Comparison of ENCODE assay signal across 12 cellular contexts in genomic region chr6:111462770-111463391, GRCh38. TPM values are rescaled to one million over a fixed set of nuclear protein-coding genes. Genes with fewer than 3 reads are reported as not detected.
DNase-seq lines count a peak whose midpoint lies in the region; ATAC-seq, FAIRE-seq and TF ChIP-seq lines count a peak whose summit lies in the region.
"Had no signal": no experiment of that assay in that cellular context is flagged by ENCODE, and none has a peak within 500 bp of the region (broad histone marks: within the 10 kb centered on the region; RNA-seq: fewer than 3 reads in every experiment).

No MANE protein-coding gene starts in this region.

- no peaks in the 10 kb centered on the region for H3K4me1 Mint-ChIP-seq in endodermal cell
- peaks cover 17% of the 10 kb centered on the region for H3K4me1 Mint-ChIP-seq in memory B cell
- H3K4me1 Mint-ChIP-seq in activated T-cell treated with anti-CD3 and anti-CD28 coated beads, Interleukin-2, amount 50 U/mL, for 72 hours (ENCODE audit: low read depth): peaks cover 23% of the 10 kb centered on the region

- no peak overlapping the region for H3K4me3 Mint-ChIP-seq in endodermal cell
- H3K4me3 Mint-ChIP-seq in memory B cell: no peak overlapping the region
- no peak overlapping the region for H3K4me3 Mint-ChIP-seq in activated T-cell treated with anti-CD3 and anti-CD28 coated beads, Interleukin-2, amount 50 U/mL, for 72 hours
- H3K4me3 Mint-ChIP-seq: activated naive CD4-positive, alpha-beta T cell treated with anti-CD3 and anti-CD28 coated beads for 36 hours had no signal

- H3K27ac Mint-ChIP-seq in endodermal cell (no peak overlapping the region), memory B cell (peak overlapping the region; percentile 48)
- H3K27ac Mint-ChIP-seq in activated T-cell treated with anti-CD3 and anti-CD28 coated beads, Interleukin-2, amount 50 U/mL, for 72 hours: no peak overlapping the region
- H3K27ac Mint-ChIP-seq: activated naive CD4-positive, alpha-beta T cell treated with anti-CD3 and anti-CD28 coated beads for 36 hours had no signal

- DNase-seq in AML-193 (lab: John Stamatoyannopoulos, UW) (peak; percentile 29 to 34), NB4 (ENCODE audit: low read depth) (peak; percentile 63), endodermal cell (no peak), memory B cell (ENCODE audit: low spot score in 2 of 2) (no peak), GM12891 (ENCODE audit: insufficient read length, low spot score) (no peak), RCC 7860 (ENCODE audit: low spot score) (no peak)
- DNase-seq in activated T-cell treated with anti-CD3 and anti-CD28 coated beads, Interleukin-2, amount 50 U/mL, for 72 hours: no peak
- DNase-seq: activated naive CD4-positive, alpha-beta T cell treated with anti-CD3 and anti-CD28 coated beads for 36 hours; stimulated activated CD4-positive, alpha-beta T cell treated with anti-CD3 and anti-CD28 coated beads, Interleukin-4, amount 100 ng/mL, for 1 hour; T1000 had no signal

- H3K9me3 ChIP-seq in endodermal cell (ENCODE audit: control insufficient read depth, low read length): peaks cover 19% of the 10 kb centered on the region

- peaks cover 24% of the 10 kb centered on the region for H3K36me3 Mint-ChIP-seq in endodermal cell (ENCODE audit: low read depth)
- peaks cover 24% of the 10 kb centered on the region for H3K36me3 Mint-ChIP-seq in memory B cell
- H3K36me3 Mint-ChIP-seq in activated T-cell treated with anti-CD3 and anti-CD28 coated beads, Interleukin-2, amount 50 U/mL, for 72 hours (ENCODE audit: insufficient read depth in 2 of 2): peaks cover 22 to 23% of the 10 kb centered on the region in 2 donors

- 84 to 93% methylated on average over 4 to 7 of the region's 7 CpGs for WGBS in endodermal cell (ENCODE audit: insufficient coverage in 1 of 2, insufficient read length in 1 of 2), 2 experiments

- H3K27ac ChIP-seq in endodermal cell (ENCODE audit: low read depth, low read length): no peak overlapping the region
- H3K27ac ChIP-seq: BLaER1 had no signal

- no peak overlapping the region for H3K9ac ChIP-seq in endodermal cell (ENCODE audit: extremely low read depth, low read length, poor library complexity, severe bottlenecking)
- H3K9ac ChIP-seq: BLaER1 had no signal

- H3K4me3 ChIP-seq in NB4 (ENCODE audit: low read depth, low read length) (no peak overlapping the region), endodermal cell (ENCODE audit: low read length) (no peak overlapping the region)
- H3K4me3 ChIP-seq: BLaER1 had no signal

- H3K9me3 Mint-ChIP-seq in endodermal cell: peaks cover 22% of the 10 kb centered on the region
- peaks cover 7% of the 10 kb centered on the region for H3K9me3 Mint-ChIP-seq in memory B cell
- H3K9me3 Mint-ChIP-seq in activated T-cell treated with anti-CD3 and anti-CD28 coated beads, Interleukin-2, amount 50 U/mL, for 72 hours: peaks cover 12 to 19% of the 10 kb centered on the region in 2 donors

- TF ChIP-seq POLR2A in NB4 (IDR thresholded peaks at IDR 0.05; ENCODE audit: extremely low read depth, insufficient read length) (no peak), GM12891 (IDR thresholded peaks at IDR 0.05; ENCODE audit: low read depth, low read length) (no peak)

- ATAC-seq in memory B cell (ENCODE audit: low read depth) (no peak), HG03354 (IDR thresholded peaks at IDR 0.05; ENCODE audit: poor library complexity, severe bottlenecking, unreplicated experiment) (no peak)
- no peak for ATAC-seq in activated T-cell treated with anti-CD3 and anti-CD28 coated beads, Interleukin-2, amount 50 U/mL, for 72 hours (replicated peaks in 1 of 2)

- H3K27me3 ChIP-seq in endodermal cell (ENCODE audit: control insufficient read depth, insufficient read depth, low read length, poor library complexity, severe bottlenecking): no peaks in the 10 kb centered on the region
- H3K27me3 ChIP-seq: BLaER1 had no signal

- H3K27me3 Mint-ChIP-seq in endodermal cell (ENCODE audit: insufficient read depth) (no peaks in the 10 kb centered on the region), memory B cell (no peaks in the 10 kb centered on the region)
- H3K27me3 Mint-ChIP-seq in activated T-cell treated with anti-CD3 and anti-CD28 coated beads, Interleukin-2, amount 50 U/mL, for 72 hours (ENCODE audit: low read depth): no peaks in the 10 kb centered on the region

- TF ChIP-seq CTCF in NB4 (IDR thresholded peaks at IDR 0.05; ENCODE audit: low read depth, low read length) (no peak), endodermal cell (conservative IDR thresholded peaks at IDR 0.05) (peak; percentile 24)

- H3K36me3 ChIP-seq in endodermal cell (ENCODE audit: control insufficient read depth, insufficient read depth, low read length): peaks cover 38% of the 10 kb centered on the region

- H3K4me1 ChIP-seq in endodermal cell (ENCODE audit: control insufficient read depth, insufficient read depth, low read length): no peaks in the 10 kb centered on the region

- FAIRE-seq in GM12891 (lab: Jason Lieb, UNC) (no peak), RCC 7860 (lab: Jason Lieb, UNC) (no peak)

TF ChIP-seq in GM12891, 5 proteins besides CTCF, POLR2A, EP300 and RAD21:
- TF ChIP-seq TAF1 (IDR thresholded peaks at IDR 0.05; ENCODE audit: low read depth, low read length) (no peak), POU2F2 (IDR thresholded peaks at IDR 0.05; ENCODE audit: low read depth, low read length) (no peak), PAX5 (IDR thresholded peaks at IDR 0.05; ENCODE audit: insufficient read depth, low read length, severe bottlenecking) (no peak), SPI1 (IDR thresholded peaks at IDR 0.05; ENCODE audit: low read depth, low read length) (no peak), POLR2AphosphoS5 (IDR thresholded peaks at IDR 0.05; ENCODE audit: low read depth, low read length) (no peak)
TF ChIP-seq in GM12891: peak in this region for 0.

RNA-seq across cellular contexts. Expression of gene REV3L, which starts 20.1 kb away (rescaled TPM):
- total RNA-seq in endodermal cell: 10 to 100 TPM; 19.2 to 28.1 TPM
- 8.8 TPM for polyA plus RNA-seq in endodermal cell (2013, experiment 1 of 2)
- polyA plus RNA-seq in endodermal cell (2013, experiment 2 of 2): 10.2 TPM
- 10 to 100 TPM; 17.4 to 19.3 TPM for total RNA-seq in activated T-cell treated with anti-CD3 and anti-CD28 coated beads, Interleukin-2, amount 50 U/mL, for 72 hours
- 5.7 TPM for polyA plus RNA-seq in GM12891 (2012; ENCODE audit: low read depth, missing spikeins)

Comparison
In these comparisons a context has a peak if more than half of its experiments do, and no peak if none do; other contexts are left out.
1. DNase-seq: peak in AML-193 (2 of 2) and NB4 (single experiment); none in endodermal cell (single experiment), memory B cell (0 of 2), activated T-cell treated with anti-CD3 and anti-CD28 coated beads, Interleukin-2, amount 50 U/mL, for 72 hours (0 of 2), GM12891 (single experiment) and RCC 7860 (single experiment).